In the genomic region with DNA sequence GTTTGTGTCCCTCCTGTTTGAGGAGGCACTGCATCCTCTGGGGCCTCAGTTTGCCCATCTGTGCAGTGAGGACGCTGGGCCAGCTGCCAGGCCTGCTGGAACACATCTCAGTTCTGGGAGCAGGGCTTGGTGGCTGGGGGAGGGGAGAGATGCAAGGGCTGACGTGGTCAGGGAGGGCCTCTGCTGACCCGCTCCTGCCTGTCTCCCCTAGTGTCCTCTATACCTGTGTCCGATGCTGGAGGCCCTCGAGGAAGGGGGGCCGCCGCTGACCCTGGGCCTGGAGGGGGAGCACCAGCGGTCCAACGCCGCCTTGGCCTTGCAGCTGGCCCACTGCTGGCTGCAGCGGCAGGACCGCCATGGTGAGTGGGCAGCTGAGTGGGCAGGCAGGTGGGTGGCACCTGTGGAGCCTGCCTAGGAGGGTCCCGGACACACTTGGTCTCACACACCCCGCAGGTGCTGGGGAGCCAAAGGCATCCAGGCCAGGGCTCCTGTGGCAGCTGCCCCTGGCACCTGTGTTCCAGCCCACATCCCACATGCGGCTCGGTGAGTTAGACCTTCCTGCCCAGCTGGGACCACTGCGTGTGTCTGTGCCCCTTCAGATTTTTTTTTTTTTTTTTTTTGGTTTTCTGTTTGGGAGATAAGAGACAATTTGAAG, we compare ENCODE assay signal across 17 cellular contexts. TPM values are rescaled to one million over a fixed set of nuclear protein-coding genes. Genes with fewer than 3 reads are reported as not detected.
DNase-seq lines count a peak whose midpoint lies in the region; ATAC-seq and TF ChIP-seq lines count a peak whose summit lies in the region.
"Had no signal": no experiment of that assay in that cellular context is flagged by ENCODE, and none has a peak within 500 bp of the region (broad histone marks: within the 10 kb centered on the region; RNA-seq: fewer than 3 reads in every experiment).

No MANE protein-coding gene starts in this region.

- intact Hi-C loops in left ventricle myocardium superior (cut with micrococcal nuclease) = no loop called here

- H3K4me1 Mint-ChIP-seq in activated naive CD8-positive, alpha-beta T cell treated with anti-CD3 and anti-CD28 coated beads, Interleukin-2, amount 50 U/mL, for 24 hours = peaks cover 15% of the 10 kb centered on the region
- peaks cover 28% of the 10 kb centered on the region for H3K4me1 Mint-ChIP-seq in stimulated activated effector memory CD8-positive, alpha-beta T cell treated with anti-CD3 and anti-CD28 coated beads, Interleukin-12 subunit alpha, Interleukin-12 subunit beta, amount 100 ng/mL, for 72 hours

- H3K9me3 ChIP-seq in right atrium auricular region = no peaks in the 10 kb centered on the region
- no peaks in the 10 kb centered on the region for H3K9me3 ChIP-seq in Loucy (ENCODE audit: insufficient read depth, low read depth, low read length)

- H3K4me1 ChIP-seq in right atrium auricular region (peaks cover 0 to 33% of the 10 kb centered on the region in 2 donors), Loucy (ENCODE audit: insufficient read depth, low read length, poor library complexity, severe bottlenecking) (peaks cover 16% of the 10 kb centered on the region), foreskin keratinocyte (peaks cover 13% of the 10 kb centered on the region)

- H3K4me2 ChIP-seq in Loucy (ENCODE audit: low read depth, low read length, poor library complexity, severe bottlenecking) = no peak overlapping the region
- H3K4me2 ChIP-seq: PC-9 had no signal

- H4K20me1 ChIP-seq in Loucy (ENCODE audit: insufficient read depth, low read length, poor library complexity, severe bottlenecking) = peaks cover 45% of the 10 kb centered on the region

- H3K27me3 ChIP-seq in right atrium auricular region (no peaks in the 10 kb centered on the region), Loucy (ENCODE audit: insufficient read depth, low read length, poor library complexity, severe bottlenecking) (no peaks in the 10 kb centered on the region), foreskin keratinocyte (no peaks in the 10 kb centered on the region)

- DNase-seq in right atrium auricular region (ENCODE audit: low spot score) (no peak), left ventricle myocardium superior (no peak), NCI-H1417 treated with DMSO at 0.1 percent for 48 hours (lab: John Stamatoyannopoulos, UW) (no peak), foreskin keratinocyte (no peak), NCI-H226 (no peak)
- no peak for DNase-seq in activated naive CD8-positive, alpha-beta T cell treated with anti-CD3 and anti-CD28 coated beads, Interleukin-2, amount 50 U/mL, for 24 hours
- no peak for DNase-seq in stimulated activated effector memory CD8-positive, alpha-beta T cell treated with anti-CD3 and anti-CD28 coated beads, Interleukin-12 subunit alpha, Interleukin-12 subunit beta, amount 100 ng/mL, for 72 hours (ENCODE audit: low spot score in 2 of 2)
- DNase-seq: C1 segment of cervical spinal cord, EL, NCI-H1048, NCI-H2227 treated with DMSO at 0.1 percent for 48 hours, NCI-H526 treated with DMSO at 0.1 percent for 48 hours, PC-9, SHP77 had no signal

- no peaks in the 10 kb centered on the region for H3K9me2 ChIP-seq in Loucy (replicated peaks; ENCODE audit: low read depth, low read length)

- H2AFZ ChIP-seq in Loucy (ENCODE audit: low read length) = no peak overlapping the region
- H2AFZ ChIP-seq: PC-9 had no signal

- H3K36me3 Mint-ChIP-seq in activated naive CD8-positive, alpha-beta T cell treated with anti-CD3 and anti-CD28 coated beads, Interleukin-2, amount 50 U/mL, for 24 hours (ENCODE audit: low read depth) = peaks cover 24% of the 10 kb centered on the region
- H3K36me3 Mint-ChIP-seq in stimulated activated effector memory CD8-positive, alpha-beta T cell treated with anti-CD3 and anti-CD28 coated beads, Interleukin-12 subunit alpha, Interleukin-12 subunit beta, amount 100 ng/mL, for 72 hours = peaks cover 94% of the 10 kb centered on the region

- H3K36me3 ChIP-seq in right atrium auricular region (peaks cover 34% of the 10 kb centered on the region), Loucy (ENCODE audit: insufficient read depth, low read length) (peaks cover 56% of the 10 kb centered on the region; the same call in 1 of the 2 replicates)

- H3K9ac ChIP-seq in Loucy (ENCODE audit: low read depth, low read length, poor library complexity, severe bottlenecking) = peak overlapping the region; percentile 4

- H3F3A ChIP-seq in Loucy (ENCODE audit: low read depth) = no peaks in the 10 kb centered on the region

- peaks cover 61% of the 10 kb centered on the region for H3K79me2 ChIP-seq in Loucy (ENCODE audit: insufficient read depth, low read length)

- H3K4me3 ChIP-seq in right atrium auricular region = no peak overlapping the region
- H3K4me3 ChIP-seq in Loucy (ENCODE audit: low read length, poor library complexity, severe bottlenecking) = no peak overlapping the region
- H3K4me3 ChIP-seq: PC-9 had no signal

- TF ChIP-seq CTCF in right atrium auricular region (IDR thresholded peaks at IDR 0.05) = no peak
- TF ChIP-seq CTCF in Loucy (conservative IDR thresholded peaks at IDR 0.05; ENCODE audit: low read length) = no peak
- TF ChIP-seq CTCF in foreskin keratinocyte (conservative IDR thresholded peaks at IDR 0.05) = no peak

- ATAC-seq in left ventricle myocardium superior (no peak), foreskin keratinocyte (no peak)
- no peak for ATAC-seq in activated naive CD8-positive, alpha-beta T cell treated with anti-CD3 and anti-CD28 coated beads, Interleukin-2, amount 50 U/mL, for 24 hours
- no peak for ATAC-seq in stimulated activated effector memory CD8-positive, alpha-beta T cell treated with anti-CD3 and anti-CD28 coated beads, Interleukin-12 subunit alpha, Interleukin-12 subunit beta, amount 100 ng/mL, for 72 hours

- H3K9me3 Mint-ChIP-seq in activated naive CD8-positive, alpha-beta T cell treated with anti-CD3 and anti-CD28 coated beads, Interleukin-2, amount 50 U/mL, for 24 hours = no peaks in the 10 kb centered on the region
- no peaks in the 10 kb centered on the region for H3K9me3 Mint-ChIP-seq in stimulated activated effector memory CD8-positive, alpha-beta T cell treated with anti-CD3 and anti-CD28 coated beads, Interleukin-12 subunit alpha, Interleukin-12 subunit beta, amount 100 ng/mL, for 72 hours

- H3K27ac ChIP-seq in right atrium auricular region = peak overlapping the region; percentile 77 to 79
- no peak overlapping the region for H3K27ac ChIP-seq in foreskin keratinocyte
- H3K27ac ChIP-seq: PC-9 had no signal

- H3K4me3 Mint-ChIP-seq in activated naive CD8-positive, alpha-beta T cell treated with anti-CD3 and anti-CD28 coated beads, Interleukin-2, amount 50 U/mL, for 24 hours = no peak overlapping the region
- no peak overlapping the region for H3K4me3 Mint-ChIP-seq in stimulated activated effector memory CD8-positive, alpha-beta T cell treated with anti-CD3 and anti-CD28 coated beads, Interleukin-12 subunit alpha, Interleukin-12 subunit beta, amount 100 ng/mL, for 72 hours

- H3K27me3 Mint-ChIP-seq in activated naive CD8-positive, alpha-beta T cell treated with anti-CD3 and anti-CD28 coated beads, Interleukin-2, amount 50 U/mL, for 24 hours = no peaks in the 10 kb centered on the region

- H3K27ac Mint-ChIP-seq in activated naive CD8-positive, alpha-beta T cell treated with anti-CD3 and anti-CD28 coated beads, Interleukin-2, amount 50 U/mL, for 24 hours = peak overlapping the region; percentile 42
- peak overlapping the region; percentile 50 for H3K27ac Mint-ChIP-seq in stimulated activated effector memory CD8-positive, alpha-beta T cell treated with anti-CD3 and anti-CD28 coated beads, Interleukin-12 subunit alpha, Interleukin-12 subunit beta, amount 100 ng/mL, for 72 hours

RNA-seq across cellular contexts. Expression of a gene that starts 5.8 kb away (rescaled TPM):
- total RNA-seq in right atrium auricular region = 10 to 100 TPM; 43.9 to 47.0 TPM
- 31.9 TPM for total RNA-seq in left ventricle myocardium superior
- 72.6 and 77.1 TPM in 2 replicates for total RNA-seq in foreskin keratinocyte
- 82.3 and 83.5 TPM in 2 replicates for polyA plus RNA-seq in foreskin keratinocyte

RNA-seq across cellular contexts. Expression of a gene that starts 22.6 kb away (rescaled TPM):
- total RNA-seq in right atrium auricular region (10 to 100 TPM; 37.2 to 53.3 TPM), left ventricle myocardium superior (48.4 TPM), foreskin keratinocyte (43.0 and 44.9 TPM in 2 replicates)
- polyA plus RNA-seq in foreskin keratinocyte = 52.9 and 58.9 TPM in 2 replicates

RNA-seq across cellular contexts. Expression of a gene that starts 30.0 kb away (rescaled TPM):
- total RNA-seq in right atrium auricular region = 10 to 100 TPM; 11.5 to 16.5 TPM
- total RNA-seq in left ventricle myocardium superior = 18.3 TPM
- 0.17 and 0.28 TPM in 2 replicates for total RNA-seq in foreskin keratinocyte
- 0.16 and 0.28 TPM in 2 replicates for polyA plus RNA-seq in foreskin keratinocyte
- total RNA-seq: HT1080 had no signal
- polyA plus RNA-seq: AG04450 had no signal

RNA-seq across cellular contexts. Expression of a gene that starts 46.0 kb away (rescaled TPM):
- total RNA-seq in right atrium auricular region (100 to 1,000 TPM; 142 to 511 TPM), left ventricle myocardium superior (134 TPM), foreskin keratinocyte (3.1 TPM in 2 replicates)
- polyA plus RNA-seq in foreskin keratinocyte = 4.9 and 5.4 TPM in 2 replicates
